Comparison of ENCODE assay signal across 10 cellular contexts in the genomic region with DNA sequence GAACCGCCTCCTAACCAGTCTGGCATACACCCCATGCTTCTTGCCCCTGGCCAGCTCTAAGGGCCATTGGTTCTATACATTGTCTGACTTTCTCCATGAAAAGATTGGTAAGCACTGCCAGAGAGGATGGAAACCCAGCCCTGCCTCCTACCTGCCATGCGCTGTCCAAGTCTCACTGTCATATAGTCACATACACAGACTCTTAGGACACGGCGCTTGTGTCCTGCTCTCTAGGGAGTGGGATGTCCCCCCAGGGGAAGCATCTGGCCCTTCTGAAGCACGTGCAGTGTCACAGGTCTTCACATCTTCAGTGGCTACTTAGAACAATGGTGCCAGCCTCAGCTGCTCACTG. TPM values are rescaled to one million over a fixed set of nuclear protein-coding genes. Genes with fewer than 3 reads are reported as not detected.
DNase-seq lines count a peak whose midpoint lies in the region; ATAC-seq, FAIRE-seq and TF ChIP-seq lines count a peak whose summit lies in the region.
"Had no signal": no experiment of that assay in that cellular context is flagged by ENCODE, and none has a peak within 500 bp of the region (broad histone marks: within the 10 kb centered on the region; RNA-seq: fewer than 3 reads in every experiment).

No MANE protein-coding gene starts in this region.

- H2AFZ ChIP-seq in HepG2 (ENCODE audit: low read length) = no peak overlapping the region

- TF ChIP-seq CTCF in right lobe of liver (IDR thresholded peaks at IDR 0.05) = no peak
- no peak for TF ChIP-seq CTCF in HepG2 (CRISPR knock-in tag; IDR thresholded peaks at IDR 0.05)

- DNase-seq in right lobe of liver = no peak
- no peak for DNase-seq in HepG2 (ENCODE audit: low spot score)
- no peak for DNase-seq in naive B cell
- DNase-seq in sciatic nerve (ENCODE audit: low spot score) = no peak
- no peak for DNase-seq in occipital lobe (lab: John Stamatoyannopoulos, UW)
- no peak for DNase-seq in dedifferentiated amniotic fluid mesenchymal stem cell (ENCODE audit: extremely low spot score)
- DNase-seq: Caco-2, foreskin keratinocyte had no signal

- ATAC-seq in right lobe of liver = no peak
- no peak for ATAC-seq in HepG2
- no peak for ATAC-seq in naive B cell (ENCODE audit: low read depth in 2 of 2)
- ATAC-seq in GM18519 (IDR thresholded peaks at IDR 0.05; ENCODE audit: low FRiP score, unreplicated experiment) = no peak
- no peak for ATAC-seq in sciatic nerve
- ATAC-seq: foreskin keratinocyte had no signal

- H3K4me2 ChIP-seq in HepG2 (ENCODE audit: low read depth, low read length) = no peak overlapping the region

- no peaks in the 10 kb centered on the region for H3K27me3 Mint-ChIP-seq in naive B cell

- CTCF ChIA-PET in HepG2 (lab: Yijun Ruan, JAX; ENCODE audit: low intra/inter-chr PET ratio, low total read pairs) = no interaction called here

- TF ChIP-seq POLR2A in right lobe of liver (IDR thresholded peaks at IDR 0.05) (no peak), HepG2 (IDR thresholded peaks at IDR 0.05; ENCODE audit: insufficient read depth in 1 of 2, low read depth in 2 of 2, low read length in 2 of 2) (no peak)

- H3K36me3 ChIP-seq in right lobe of liver (peaks cover 0 to 10% (median 0%) of the 10 kb centered on the region in 4 donors), HepG2 (replicated peaks in 1 of 2; ENCODE audit: control insufficient read depth in 1 of 2, insufficient read depth in 2 of 2, low read length in 2 of 2) (peaks cover 11 to 22% of the 10 kb centered on the region in 2 experiments)

- no peak for TF ChIP-seq EP300 in HepG2 (IDR thresholded peaks at IDR 0.05; ENCODE audit: low read depth in 2 of 2, low read length in 2 of 2)
- no peak for TF ChIP-seq EP300 in HepG2 (CRISPR knock-in tag; IDR thresholded peaks at IDR 0.05; ENCODE audit: borderline replicate concordance)

- in situ Hi-C loops in HepG2 (cut with HindIII; ENCODE audit: extremely low pct_ligation_motif_present, low pct_unique_long_range_greater_than_20kb) = no loop called here

- POLR2A ChIA-PET in HepG2 (lab: Yijun Ruan, JAX) = no interaction called here

- no peak overlapping the region for H3K9ac ChIP-seq in HepG2 (ENCODE audit: insufficient read depth, low read depth, low read length)

- H3K36me3 Mint-ChIP-seq in naive B cell = no peaks in the 10 kb centered on the region

- H3K4me1 ChIP-seq in right lobe of liver = peaks cover 0 to 66% (median 21%) of the 10 kb centered on the region in 4 donors
- peaks cover 24% of the 10 kb centered on the region for H3K4me1 ChIP-seq in HepG2 (ENCODE audit: insufficient read depth, low read length)

- H3K27ac ChIP-seq in right lobe of liver (peak overlapping the region; percentile 25 to 67 (median 30)), HepG2 (ENCODE audit: extremely low read length, insufficient read depth, low read length) (no peak overlapping the region), angular gyrus (ENCODE audit: low read depth, low read length) (peak overlapping the region; percentile 80)
- H3K27ac ChIP-seq: foreskin keratinocyte had no signal

- peaks cover 44% of the 10 kb centered on the region for H4K20me1 ChIP-seq in HepG2 (ENCODE audit: insufficient read depth, low read length)

- WGBS in right lobe of liver (ENCODE audit: insufficient coverage, low coverage, low lambda C conversion rate, missing lambda C conversion rate) = 43% methylated on average over 2 of the region's 5 CpGs
- 93% methylated on average over 5 of the region's 5 CpGs for WGBS in HepG2 (ENCODE audit: low lambda C conversion rate)

- no peak overlapping the region for H3K4me3 ChIP-seq in right lobe of liver
- no peak overlapping the region for H3K4me3 ChIP-seq in HepG2 (replicated peaks in 1 of 3; ENCODE audit: insufficient read depth in 1 of 3, low read depth in 2 of 3, low read length in 3 of 3)

- no peaks in the 10 kb centered on the region for H3K27me3 ChIP-seq in right lobe of liver
- no peaks in the 10 kb centered on the region for H3K27me3 ChIP-seq in HepG2 (ENCODE audit: control insufficient read depth in 1 of 2, insufficient read depth in 2 of 2, low read length in 2 of 2)
- H3K27me3 ChIP-seq: foreskin keratinocyte had no signal

- TF ChIP-seq RAD21 in HepG2 (CRISPR knock-in tag; IDR thresholded peaks at IDR 0.05) = no peak

- FAIRE-seq in HepG2 (lab: Jason Lieb, UNC) = no peak

- peak overlapping the region; percentile 86 to 97 (median 95) for H3K4me3 Mint-ChIP-seq in naive B cell

- H3K79me2 ChIP-seq in HepG2 (ENCODE audit: insufficient read depth, low read length) = peaks cover 35% of the 10 kb centered on the region

- H3K4me1 Mint-ChIP-seq in naive B cell = peaks cover 63 to 81% (median 73%) of the 10 kb centered on the region in 3 donors

- intact Hi-C loops in right lobe of liver (cut with DNase I) = loop anchor here in 1 of 2 donors (10.0 kb wide), 1 partner anchor 73 kb away; no protein-coding TSS in a partner anchor
- intact Hi-C loops in HepG2 (cut with micrococcal nuclease; ENCODE audit: unreplicated experiment) = loop anchor here (10.0 kb wide), 1 partner anchor 57 kb away; no protein-coding TSS in a partner anchor
- intact Hi-C loops in sciatic nerve (cut with DNase I) = no loop called here

- no TSS peak for BruUV-seq in HepG2 (replicated peaks; lab: Mats Ljungman, UMichigan)

- peak overlapping the region; percentile 47 to 98 (median 97) for H3K27ac Mint-ChIP-seq in naive B cell

- H3K9me3 ChIP-seq in right lobe of liver (no peaks in the 10 kb centered on the region), HepG2 (ENCODE audit: low read length) (no peaks in the 10 kb centered on the region)
- H3K9me3 ChIP-seq: Caco-2 had no signal

- H3K9me3 Mint-ChIP-seq in naive B cell = no peaks in the 10 kb centered on the region

TF ChIP-seq in HepG2, 621 proteins besides CTCF, POLR2A, EP300 and RAD21 (continues in another document):
- TF ChIP-seq ZNF547 (CRISPR knock-in tag; IDR thresholded peaks at IDR 0.05) (no peak), CEBPZ (IDR thresholded peaks at IDR 0.05; ENCODE audit: low read length) (no peak), ZNF652 (CRISPR knock-in tag; IDR thresholded peaks at IDR 0.05; ENCODE audit: borderline replicate concordance, low read depth) (no peak), AHR (CRISPR knock-in tag; IDR thresholded peaks at IDR 0.05) (no peak)

RNA-seq across cellular contexts. Expression of gene MYO18A, which starts 38.7 kb away (rescaled TPM):
- total RNA-seq in right lobe of liver (10 to 100 TPM; 50.1 to 98.2 (median 81.8) TPM), HepG2 (2016; rRNA removed; fragmentation: Illumina TruSeq; extraction: Trizol) (21.2 and 24.8 TPM in 2 replicates), sciatic nerve (109 TPM), occipital lobe (68.5 TPM)
- total RNA-seq in HepG2 (2016; cell fraction: cytosol; rRNA removed; fragmentation: Illumina TruSeq; extraction: Trizol; ENCODE audit: low read depth) = 4.9 and 7.5 TPM in 2 replicates
- 16.3 and 25.6 TPM in 2 replicates for total RNA-seq in HepG2 (2016; cell fraction: insoluble cytoplasmic fraction; rRNA removed; fragmentation: Illumina TruSeq; extraction: Trizol)
- 5.8 and 6.0 TPM in 2 replicates for total RNA-seq in HepG2 (2016; cell fraction: membrane; rRNA removed; fragmentation: Illumina TruSeq; extraction: Trizol)
- total RNA-seq in HepG2 (2016; cell fraction: nucleus; rRNA removed; fragmentation: Illumina TruSeq; extraction: Trizol) = 24.8 and 30.3 TPM in 2 replicates
- polyA plus RNA-seq in HepG2 (2011; rRNA removed) (16.8 and 23.2 TPM in 2 replicates), naive B cell (ENCODE audit: low read depth in 6 of 6) (10 to 100 TPM in 5 of 6 donors, 1 to 10 TPM in 1; 5.1 to 51.6 (median 17.0) TPM)
- 8.3 and 9.6 TPM in 2 replicates for polyA plus RNA-seq in HepG2 (2011; cell fraction: cytosol; rRNA removed)
- 155 and 159 TPM in 2 replicates for polyA plus RNA-seq in HepG2 (2011; cell fraction: nucleus; rRNA removed)
- polyA plus RNA-seq in HepG2 (2012) = 42.0 and 44.5 TPM in 2 replicates
- 0.96 and 1.4 TPM in 2 replicates for polyA plus RNA-seq in HepG2 (2016; cell fraction: cytosol; fragmentation: Illumina TruSeq; extraction: Trizol; ENCODE audit: low read depth)
- polyA plus RNA-seq in HepG2 (2016; cell fraction: insoluble cytoplasmic fraction; fragmentation: Illumina TruSeq; extraction: Trizol; ENCODE audit: low read depth) = 16.0 and 20.4 TPM in 2 replicates
- 2.4 and 3.0 TPM in 2 replicates for polyA plus RNA-seq in HepG2 (2016; cell fraction: membrane; fragmentation: Illumina TruSeq; extraction: Trizol; ENCODE audit: low read depth)
- polyA plus RNA-seq in HepG2 (2016; cell fraction: nucleus; fragmentation: Illumina TruSeq; extraction: Trizol; ENCODE audit: insufficient read depth, low read depth) = 72.8 and 77.7 TPM in 2 replicates
- 39.4 and 67.1 TPM in 2 replicates for polyA minus RNA-seq in HepG2 (2011; rRNA and poly(A)+ RNA removed; ENCODE audit: low replicate concordance)
- polyA minus RNA-seq in HepG2 (2011; cell fraction: cytosol; rRNA and poly(A)+ RNA removed) = 13.7 and 17.4 TPM in 2 replicates
- 65.8 and 83.4 TPM in 2 replicates for polyA minus RNA-seq in HepG2 (2011; cell fraction: nucleus; rRNA and poly(A)+ RNA removed)
